In genomic region chr7:101550641-101551531, GRCh38 we compare ENCODE assay signal across 18 cellular contexts.
DNase-seq lines count a peak whose midpoint lies in the region; ATAC-seq and TF ChIP-seq lines count a peak whose summit lies in the region.
"Had no signal": no experiment of that assay in that cellular context is flagged by ENCODE, and none has a peak within 500 bp of the region (broad histone marks: within the 10 kb centered on the region; RNA-seq: fewer than 3 reads in every experiment).

No MANE protein-coding gene starts in this region.

- no peaks in the 10 kb centered on the region for H3K4me1 Mint-ChIP-seq in activated naive CD4-positive, alpha-beta T cell treated with anti-CD3 and anti-CD28 coated beads, Interleukin-2, amount 10 ng/mL, durations not matched to agents 7 days and 5 days

- in situ Hi-C loops in SK-MEL-5 (cut with HindIII; ENCODE audit: low pct_unique_long_range_greater_than_20kb, low sequenced_read_pairs), result no loop called here

- no peak overlapping the region for H3K4me3 ChIP-seq in right cardiac atrium (ENCODE audit: low read length)
- no peak overlapping the region for H3K4me3 ChIP-seq in suprapubic skin
- H3K4me3 ChIP-seq: HAP-1 had no signal

- no peak for TF ChIP-seq POLR2A in suprapubic skin (IDR thresholded peaks at IDR 0.05)

- 64% methylated on average over 26 of the region's 26 CpGs for WGBS in right cardiac atrium
- 78% methylated on average over 9 of the region's 26 CpGs for WGBS in suprapubic skin

- H3K27me3 ChIP-seq in right cardiac atrium (ENCODE audit: control insufficient read depth, insufficient read depth) (no peaks in the 10 kb centered on the region), suprapubic skin (peaks cover 9% of the 10 kb centered on the region)
- H3K27me3 ChIP-seq: brain microvascular endothelial cell had no signal

- peak; percentile 11 for DNase-seq in activated naive CD4-positive, alpha-beta T cell treated with anti-CD3 and anti-CD28 coated beads, Interleukin-2, amount 10 ng/mL, durations not matched to agents 7 days and 5 days
- DNase-seq in activated naive CD4-positive, alpha-beta T cell treated with anti-CD3 and anti-CD28 coated beads, Interleukin-2, amount 50 U/mL, for 16 hours, result no peak
- peak; percentile 55 for DNase-seq in SK-MEL-5 (ENCODE audit: low read depth, low spot score)
- peak in 2 of 3 donors; percentile 28 to 29 for DNase-seq in right cardiac atrium
- peak; percentile 44 to 69 for DNase-seq in suprapubic skin (ENCODE audit: low spot score in 2 of 2)
- DNase-seq in superior temporal gyrus (ENCODE audit: extremely low spot score), result no peak
- no peak for DNase-seq in NCI-H2081 treated with DMSO at 0.1 percent for 48 hours (lab: John Stamatoyannopoulos, UW)
- DNase-seq: activated T-cell treated with anti-CD3 and anti-CD28 coated beads, Interleukin-2, amount 50 U/mL, for 4 hours; brain microvascular endothelial cell; DMS79; midbrain; NCI-H1092 treated with DMSO at 0.1 percent for 48 hours; NCI-H524; SHP77 treated with DMSO at 0.1 percent for 48 hours; stimulated activated CD4-positive, alpha-beta T cell treated with anti-CD3 and anti-CD28 coated beads, Interleukin-1b, Interleukin-23, amount 100 ng/mL, for 48 hours had no signal

- H3K36me3 ChIP-seq in suprapubic skin, result no peaks in the 10 kb centered on the region
- H3K36me3 ChIP-seq: brain microvascular endothelial cell, HAP-1 had no signal

- CTCF ChIA-PET in activated naive CD4-positive, alpha-beta T cell treated with anti-CD3 and anti-CD28 coated beads, Interleukin-2, amount 10 ng/mL, durations not matched to agents 7 days and 5 days (lab: Charles Lee), result interaction anchor here (1.9 kb wide), 1 partner anchor 8 kb away, joined by 4 read pairs; no protein-coding TSS in a partner anchor

- intact Hi-C loops in right cardiac atrium (cut with DNase I), result no loop called here

- H3K9me3 ChIP-seq in right cardiac atrium (ENCODE audit: control insufficient read depth, low read length) (no peaks in the 10 kb centered on the region), suprapubic skin (no peaks in the 10 kb centered on the region)
- H3K9me3 ChIP-seq: HAP-1 had no signal

- H3K9me3 Mint-ChIP-seq in activated naive CD4-positive, alpha-beta T cell treated with anti-CD3 and anti-CD28 coated beads, Interleukin-2, amount 10 ng/mL, durations not matched to agents 7 days and 5 days, result no peaks in the 10 kb centered on the region
- H3K9me3 Mint-ChIP-seq: activated T-cell treated with anti-CD3 and anti-CD28 coated beads, Interleukin-2, amount 50 U/mL, for 4 hours; stimulated activated effector memory CD8-positive, alpha-beta T cell treated with anti-CD3 and anti-CD28 coated beads, Interleukin-12 subunit alpha, Interleukin-12 subunit beta, amount 100 ng/mL, for 72 hours had no signal

- H3K27me3 Mint-ChIP-seq in activated naive CD4-positive, alpha-beta T cell treated with anti-CD3 and anti-CD28 coated beads, Interleukin-2, amount 10 ng/mL, durations not matched to agents 7 days and 5 days, result peaks cover 4% of the 10 kb centered on the region

- H3K4me3 Mint-ChIP-seq in activated naive CD4-positive, alpha-beta T cell treated with anti-CD3 and anti-CD28 coated beads, Interleukin-2, amount 10 ng/mL, durations not matched to agents 7 days and 5 days, result no peak overlapping the region
- H3K4me3 Mint-ChIP-seq: activated T-cell treated with anti-CD3 and anti-CD28 coated beads, Interleukin-2, amount 50 U/mL, for 4 hours; stimulated activated effector memory CD8-positive, alpha-beta T cell treated with anti-CD3 and anti-CD28 coated beads, Interleukin-12 subunit alpha, Interleukin-12 subunit beta, amount 100 ng/mL, for 72 hours had no signal

- H3K36me3 Mint-ChIP-seq in activated naive CD4-positive, alpha-beta T cell treated with anti-CD3 and anti-CD28 coated beads, Interleukin-2, amount 10 ng/mL, durations not matched to agents 7 days and 5 days, result no peaks in the 10 kb centered on the region
- H3K36me3 Mint-ChIP-seq: stimulated activated effector memory CD8-positive, alpha-beta T cell treated with anti-CD3 and anti-CD28 coated beads, Interleukin-12 subunit alpha, Interleukin-12 subunit beta, amount 100 ng/mL, for 72 hours had no signal

- H3K4me1 ChIP-seq in right cardiac atrium (ENCODE audit: control insufficient read depth, insufficient read depth, low read length) (no peaks in the 10 kb centered on the region), suprapubic skin (no peaks in the 10 kb centered on the region)
- H3K4me1 ChIP-seq: HAP-1 had no signal

- no peak for TF ChIP-seq EP300 in suprapubic skin (IDR thresholded peaks at IDR 0.05)

- no peak for ATAC-seq in right cardiac atrium
- no peak for ATAC-seq in GM19324 (IDR thresholded peaks at IDR 0.05; ENCODE audit: low FRiP score, unreplicated experiment)
- ATAC-seq: stimulated activated effector memory CD8-positive, alpha-beta T cell treated with anti-CD3 and anti-CD28 coated beads, Interleukin-12 subunit alpha, Interleukin-12 subunit beta, amount 100 ng/mL, for 72 hours had no signal

- no peak overlapping the region for H3K27ac Mint-ChIP-seq in activated naive CD4-positive, alpha-beta T cell treated with anti-CD3 and anti-CD28 coated beads, Interleukin-2, amount 10 ng/mL, durations not matched to agents 7 days and 5 days
- H3K27ac Mint-ChIP-seq: stimulated activated effector memory CD8-positive, alpha-beta T cell treated with anti-CD3 and anti-CD28 coated beads, Interleukin-12 subunit alpha, Interleukin-12 subunit beta, amount 100 ng/mL, for 72 hours had no signal

- TF ChIP-seq CTCF in suprapubic skin (IDR thresholded peaks at IDR 0.05), result no peak

- H3K27ac ChIP-seq in right cardiac atrium (ENCODE audit: low read length) (no peak overlapping the region), suprapubic skin (no peak overlapping the region)
- H3K27ac ChIP-seq: brain microvascular endothelial cell had no signal

Comparison
In these comparisons a context has a peak if more than half of its experiments do, and no peak if none do; other contexts are left out.
1. DNase-seq: peak in activated naive CD4-positive, alpha-beta T cell treated with anti-CD3 and anti-CD28 coated beads, Interleukin-2, amount 10 ng/mL, durations not matched to agents 7 days and 5 days (single experiment), SK-MEL-5 (single experiment), right cardiac atrium (2 of 3) and suprapubic skin (2 of 2); none in activated naive CD4-positive, alpha-beta T cell treated with anti-CD3 and anti-CD28 coated beads, Interleukin-2, amount 50 U/mL, for 16 hours (single experiment), superior temporal gyrus (single experiment) and NCI-H2081 treated with DMSO at 0.1 percent for 48 hours (single experiment).